1 cellular context compared by ENCODE assay signal in the genomic region with DNA sequence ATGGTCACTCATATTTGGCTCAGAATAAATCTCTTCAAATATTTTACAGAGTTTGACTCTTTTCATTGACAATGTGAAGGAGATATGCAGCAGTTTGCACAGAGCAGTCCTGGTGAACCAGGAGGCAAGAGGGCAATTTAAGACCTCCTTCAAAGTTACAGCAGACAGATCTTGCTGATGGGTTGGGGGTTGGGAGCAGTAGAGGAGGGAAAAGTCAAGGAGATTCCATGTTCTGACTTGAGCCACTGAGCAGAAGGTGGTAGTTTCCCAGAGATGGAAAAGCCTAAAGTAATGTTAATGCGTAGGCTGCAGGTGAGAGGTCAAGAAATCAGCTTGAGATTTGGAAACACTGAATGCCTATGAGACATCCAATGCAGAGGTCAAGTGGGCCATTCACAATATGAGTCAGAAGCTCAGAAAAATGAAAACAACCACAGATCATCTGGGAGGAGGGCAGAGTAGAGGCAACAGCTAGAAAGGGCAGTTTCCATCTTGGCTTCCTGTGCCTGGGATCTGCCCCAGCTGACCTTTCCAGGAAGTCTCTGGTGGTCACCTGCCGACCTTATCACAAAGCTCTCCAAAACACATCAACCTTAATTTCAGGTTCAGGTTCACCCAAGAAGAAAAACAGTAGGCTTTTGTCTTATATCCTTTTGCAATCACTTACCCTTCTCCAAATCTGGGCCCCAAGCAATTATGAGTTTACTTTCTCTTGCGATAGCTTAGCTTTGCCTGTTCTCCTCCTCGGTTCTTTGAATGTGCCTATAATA.
TF ChIP-seq lines count a peak whose summit lies in the region.

No MANE protein-coding gene starts in this region.

TF ChIP-seq in HepG2, 621 proteins besides CTCF, POLR2A, EP300 and RAD21 (continued from another document and continues in another):
- TF ChIP-seq ZNF496 (CRISPR knock-in tag; IDR thresholded peaks at IDR 0.05; ENCODE audit: insufficient replicate concordance) (no peak), ZNF577 (CRISPR knock-in tag; IDR thresholded peaks at IDR 0.05; ENCODE audit: borderline replicate concordance, low read depth) (no peak), ZBTB21 (CRISPR knock-in tag; IDR thresholded peaks at IDR 0.05) (no peak), SMAD1 (CRISPR knock-in tag; IDR thresholded peaks at IDR 0.05; ENCODE audit: borderline replicate concordance, low read depth) (no peak), NCOA1 (CRISPR knock-in tag; IDR thresholded peaks at IDR 0.05) (no peak), SP4 (CRISPR knock-in tag; IDR thresholded peaks at IDR 0.05) (0 out of 2 replicates have a peak, but pooled peaks have one; percentile 27), ONECUT2 (CRISPR knock-in tag; IDR thresholded peaks at IDR 0.05) (no peak), SMARCC2 (IDR thresholded peaks at IDR 0.05) (no peak), MED8 (CRISPR knock-in tag; IDR thresholded peaks at IDR 0.05; ENCODE audit: insufficient replicate concordance) (peak; percentile 56), PRPF4 (IDR thresholded peaks at IDR 0.05; ENCODE audit: low read depth, low read length, poor library complexity, severe bottlenecking) (no peak), STAT5B (CRISPR knock-in tag; IDR thresholded peaks at IDR 0.05) (no peak), DNMT1 (CRISPR knock-in tag; IDR thresholded peaks at IDR 0.05) (no peak), SRY (CRISPR knock-in tag; IDR thresholded peaks at IDR 0.05) (no peak), ZMYM4 (CRISPR knock-in tag; IDR thresholded peaks at IDR 0.05) (peak; percentile 56; the same call in 1 of the 2 replicates), U2AF1 (optimal IDR thresholded peaks at IDR 0.05; ENCODE audit: low read depth, low read length) (no peak), STAG1 (CRISPR knock-in tag; IDR thresholded peaks at IDR 0.05) (peak; percentile 42), ZNF724P (CRISPR knock-in tag; IDR thresholded peaks at IDR 0.05; ENCODE audit: borderline replicate concordance) (no peak), JARID2 (CRISPR knock-in tag; IDR thresholded peaks at IDR 0.05; ENCODE audit: insufficient replicate concordance) (no peak), ZNF619 (CRISPR knock-in tag; IDR thresholded peaks at IDR 0.05) (0 out of 2 replicates have a peak, but pooled peaks have one; percentile 66), ZSCAN21 (CRISPR knock-in tag; IDR thresholded peaks at IDR 0.05; ENCODE audit: borderline replicate concordance) (no peak), FOXM1 (CRISPR knock-in tag; IDR thresholded peaks at IDR 0.05) (no peak), NCOR1 (IDR thresholded peaks at IDR 0.05; ENCODE audit: borderline replicate concordance, low read length) (peak; percentile 88; the same call in 1 of the 2 replicates), NFIC (IDR thresholded peaks at IDR 0.05; ENCODE audit: low read length) (peak; percentile 60), ZNF296 (CRISPR knock-in tag; conservative IDR thresholded peaks at IDR 0.05) (no peak)
- TF ChIP-seq, protein P1, sequence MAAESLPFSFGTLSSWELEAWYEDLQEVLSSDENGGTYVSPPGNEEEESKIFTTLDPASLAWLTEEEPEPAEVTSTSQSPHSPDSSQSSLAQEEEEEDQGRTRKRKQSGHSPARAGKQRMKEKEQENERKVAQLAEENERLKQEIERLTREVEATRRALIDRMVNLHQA (CRISPR knock-in tag; IDR thresholded peaks at IDR 0.05): no peak
- TF ChIP-seq, protein P2, sequence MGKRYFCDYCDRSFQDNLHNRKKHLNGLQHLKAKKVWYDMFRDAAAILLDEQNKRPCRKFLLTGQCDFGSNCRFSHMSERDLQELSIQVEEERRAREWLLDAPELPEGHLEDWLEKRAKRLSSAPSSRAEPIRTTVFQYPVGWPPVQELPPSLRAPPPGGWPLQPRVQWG (CRISPR knock-in tag; IDR thresholded peaks at IDR 0.05; ENCODE audit: borderline replicate concordance, low read depth): no peak
- TF ChIP-seq, protein P3, sequence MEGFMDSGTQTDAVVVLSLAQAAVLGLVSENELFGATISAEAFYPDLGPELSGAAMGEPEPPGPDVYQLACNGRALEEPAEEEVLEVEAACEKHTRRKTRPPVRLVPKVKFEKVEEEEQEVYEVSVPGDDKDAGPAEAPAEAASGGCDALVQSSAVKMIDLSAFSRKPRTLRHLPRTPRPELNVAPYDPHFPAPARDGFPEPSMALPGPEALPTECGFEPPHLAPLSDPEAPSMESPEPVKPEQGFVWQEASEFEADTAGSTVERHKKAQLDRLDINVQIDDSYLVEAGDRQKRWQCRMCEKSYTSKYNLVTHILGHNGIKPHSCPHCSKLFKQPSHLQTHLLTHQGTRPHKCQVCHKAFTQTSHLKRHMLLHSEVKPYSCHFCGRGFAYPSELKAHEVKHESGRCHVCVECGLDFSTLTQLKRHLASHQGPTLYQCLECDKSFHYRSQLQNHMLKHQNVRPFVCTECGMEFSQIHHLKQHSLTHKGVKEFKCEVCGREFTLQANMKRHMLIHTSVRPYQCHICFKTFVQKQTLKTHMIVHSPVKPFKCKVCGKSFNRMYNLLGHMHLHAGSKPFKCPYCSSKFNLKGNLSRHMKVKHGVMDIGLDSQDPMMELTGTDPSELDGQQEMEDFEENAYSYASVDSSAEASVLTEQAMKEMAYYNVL (CRISPR knock-in tag; IDR thresholded peaks at IDR 0.05; ENCODE audit: borderline replicate concordance): peak; percentile 22; the same call in 1 of the 2 replicates
- TF ChIP-seq, protein P4, sequence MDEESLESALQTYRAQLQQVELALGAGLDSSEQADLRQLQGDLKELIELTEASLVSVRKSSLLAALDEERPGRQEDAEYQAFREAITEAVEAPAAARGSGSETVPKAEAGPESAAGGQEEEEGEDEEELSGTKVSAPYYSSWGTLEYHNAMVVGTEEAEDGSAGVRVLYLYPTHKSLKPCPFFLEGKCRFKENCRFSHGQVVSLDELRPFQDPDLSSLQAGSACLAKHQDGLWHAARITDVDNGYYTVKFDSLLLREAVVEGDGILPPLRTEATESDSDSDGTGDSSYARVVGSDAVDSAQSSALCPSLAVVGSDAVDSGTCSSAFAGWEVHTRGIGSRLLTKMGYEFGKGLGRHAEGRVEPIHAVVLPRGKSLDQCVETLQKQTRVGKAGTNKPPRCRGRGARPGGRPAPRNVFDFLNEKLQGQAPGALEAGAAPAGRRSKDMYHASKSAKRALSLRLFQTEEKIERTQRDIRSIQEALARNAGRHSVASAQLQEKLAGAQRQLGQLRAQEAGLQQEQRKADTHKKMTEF (CRISPR knock-in tag; IDR thresholded peaks at IDR 0.05): peak; percentile 88
- TF ChIP-seq, protein P5, sequence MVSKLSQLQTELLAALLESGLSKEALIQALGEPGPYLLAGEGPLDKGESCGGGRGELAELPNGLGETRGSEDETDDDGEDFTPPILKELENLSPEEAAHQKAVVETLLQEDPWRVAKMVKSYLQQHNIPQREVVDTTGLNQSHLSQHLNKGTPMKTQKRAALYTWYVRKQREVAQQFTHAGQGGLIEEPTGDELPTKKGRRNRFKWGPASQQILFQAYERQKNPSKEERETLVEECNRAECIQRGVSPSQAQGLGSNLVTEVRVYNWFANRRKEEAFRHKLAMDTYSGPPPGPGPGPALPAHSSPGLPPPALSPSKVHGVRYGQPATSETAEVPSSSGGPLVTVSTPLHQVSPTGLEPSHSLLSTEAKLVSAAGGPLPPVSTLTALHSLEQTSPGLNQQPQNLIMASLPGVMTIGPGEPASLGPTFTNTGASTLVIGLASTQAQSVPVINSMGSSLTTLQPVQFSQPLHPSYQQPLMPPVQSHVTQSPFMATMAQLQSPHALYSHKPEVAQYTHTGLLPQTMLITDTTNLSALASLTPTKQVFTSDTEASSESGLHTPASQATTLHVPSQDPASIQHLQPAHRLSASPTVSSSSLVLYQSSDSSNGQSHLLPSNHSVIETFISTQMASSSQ (IDR thresholded peaks at IDR 0.05; ENCODE audit: low read depth): no peak; the same call in 1 of the 2 replicates
- TF ChIP-seq, protein P5 (CRISPR knock-in tag; IDR thresholded peaks at IDR 0.05; ENCODE audit: borderline replicate concordance): peak; percentile 66; the same call in 1 of the 2 replicates
- TF ChIP-seq, protein P6, sequence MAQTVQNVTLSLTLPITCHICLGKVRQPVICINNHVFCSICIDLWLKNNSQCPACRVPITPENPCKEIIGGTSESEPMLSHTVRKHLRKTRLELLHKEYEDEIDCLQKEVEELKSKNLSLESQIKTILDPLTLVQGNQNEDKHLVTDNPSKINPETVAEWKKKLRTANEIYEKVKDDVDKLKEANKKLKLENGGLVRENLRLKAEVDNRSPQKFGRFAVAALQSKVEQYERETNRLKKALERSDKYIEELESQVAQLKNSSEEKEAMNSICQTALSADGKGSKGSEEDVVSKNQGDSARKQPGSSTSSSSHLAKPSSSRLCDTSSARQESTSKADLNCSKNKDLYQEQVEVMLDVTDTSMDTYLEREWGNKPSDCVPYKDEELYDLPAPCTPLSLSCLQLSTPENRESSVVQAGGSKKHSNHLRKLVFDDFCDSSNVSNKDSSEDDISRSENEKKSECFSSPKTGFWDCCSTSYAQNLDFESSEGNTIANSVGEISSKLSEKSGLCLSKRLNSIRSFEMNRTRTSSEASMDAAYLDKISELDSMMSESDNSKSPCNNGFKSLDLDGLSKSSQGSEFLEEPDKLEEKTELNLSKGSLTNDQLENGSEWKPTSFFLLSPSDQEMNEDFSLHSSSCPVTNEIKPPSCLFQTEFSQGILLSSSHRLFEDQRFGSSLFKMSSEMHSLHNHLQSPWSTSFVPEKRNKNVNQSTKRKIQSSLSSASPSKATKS (CRISPR knock-in tag; IDR thresholded peaks at IDR 0.05): no peak
- TF ChIP-seq, protein P7, sequence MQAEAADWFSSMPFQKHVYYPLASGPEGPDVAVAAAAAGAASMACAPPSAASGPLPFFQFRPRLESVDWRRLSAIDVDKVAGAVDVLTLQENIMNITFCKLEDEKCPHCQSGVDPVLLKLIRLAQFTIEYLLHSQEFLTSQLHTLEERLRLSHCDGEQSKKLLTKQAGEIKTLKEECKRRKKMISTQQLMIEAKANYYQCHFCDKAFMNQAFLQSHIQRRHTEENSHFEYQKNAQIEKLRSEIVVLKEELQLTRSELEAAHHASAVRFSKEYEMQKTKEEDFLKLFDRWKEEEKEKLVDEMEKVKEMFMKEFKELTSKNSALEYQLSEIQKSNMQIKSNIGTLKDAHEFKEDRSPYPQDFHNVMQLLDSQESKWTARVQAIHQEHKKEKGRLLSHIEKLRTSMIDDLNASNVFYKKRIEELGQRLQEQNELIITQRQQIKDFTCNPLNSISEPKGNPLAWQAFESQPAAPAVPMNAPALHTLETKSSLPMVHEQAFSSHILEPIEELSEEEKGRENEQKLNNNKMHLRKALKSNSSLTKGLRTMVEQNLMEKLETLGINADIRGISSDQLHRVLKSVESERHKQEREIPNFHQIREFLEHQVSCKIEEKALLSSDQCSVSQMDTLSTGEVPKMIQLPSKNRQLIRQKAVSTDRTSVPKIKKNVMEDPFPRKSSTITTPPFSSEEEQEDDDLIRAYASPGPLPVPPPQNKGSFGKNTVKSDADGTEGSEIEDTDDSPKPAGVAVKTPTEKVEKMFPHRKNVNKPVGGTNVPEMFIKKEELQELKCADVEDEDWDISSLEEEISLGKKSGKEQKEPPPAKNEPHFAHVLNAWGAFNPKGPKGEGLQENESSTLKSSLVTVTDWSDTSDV (CRISPR knock-in tag; IDR thresholded peaks at IDR 0.05): no peak
- TF ChIP-seq, protein P8, sequence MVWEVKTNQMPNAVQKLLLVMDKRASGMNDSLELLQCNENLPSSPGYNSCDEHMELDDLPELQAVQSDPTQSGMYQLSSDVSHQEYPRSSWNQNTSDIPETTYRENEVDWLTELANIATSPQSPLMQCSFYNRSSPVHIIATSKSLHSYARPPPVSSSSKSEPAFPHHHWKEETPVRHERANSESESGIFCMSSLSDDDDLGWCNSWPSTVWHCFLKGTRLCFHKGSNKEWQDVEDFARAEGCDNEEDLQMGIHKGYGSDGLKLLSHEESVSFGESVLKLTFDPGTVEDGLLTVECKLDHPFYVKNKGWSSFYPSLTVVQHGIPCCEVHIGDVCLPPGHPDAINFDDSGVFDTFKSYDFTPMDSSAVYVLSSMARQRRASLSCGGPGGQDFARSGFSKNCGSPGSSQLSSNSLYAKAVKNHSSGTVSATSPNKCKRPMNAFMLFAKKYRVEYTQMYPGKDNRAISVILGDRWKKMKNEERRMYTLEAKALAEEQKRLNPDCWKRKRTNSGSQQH (CRISPR knock-in tag; IDR thresholded peaks at IDR 0.05; ENCODE audit: low read depth): no peak
